24 cellular contexts compared by ENCODE assay signal in the genomic region with DNA sequence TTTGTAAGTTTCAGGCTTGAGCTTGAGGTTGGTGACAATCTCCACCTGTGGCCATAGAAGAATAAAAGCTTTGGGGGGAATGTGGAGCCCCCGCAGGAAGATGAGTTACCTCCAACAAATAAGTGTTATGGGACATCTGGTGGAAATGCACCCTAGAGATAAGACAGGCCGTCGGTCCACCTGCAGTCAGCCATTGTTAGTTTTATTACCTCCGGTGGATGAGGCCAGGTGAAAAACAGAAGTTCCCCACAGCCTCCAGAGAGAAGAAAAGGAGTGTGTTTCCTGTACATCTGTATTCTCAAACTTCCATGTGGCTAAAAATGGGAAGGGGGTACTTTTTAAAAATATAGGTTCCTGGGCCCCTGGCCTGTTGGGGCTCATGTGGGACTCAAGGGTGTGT.
"Had no signal": no experiment of that assay in that cellular context is flagged by ENCODE, and none has a peak within 500 bp of the region (broad histone marks: within the 10 kb centered on the region; RNA-seq: fewer than 3 reads in every experiment).

No MANE protein-coding gene starts in this region.

- H3K9me3 ChIP-seq: colonic mucosa, neutrophil, pancreas, right lobe of liver, testis, upper lobe of left lung had no signal

- H3K27ac ChIP-seq: brain microvascular endothelial cell, colonic mucosa, epithelial cell of prostate, hepatocyte, neutrophil, pancreas, right lobe of liver, testis, upper lobe of left lung had no signal

- H3K36me3 ChIP-seq: brain microvascular endothelial cell, colonic mucosa, neutrophil, pancreas, right lobe of liver, upper lobe of left lung had no signal

- DNase-seq: activated CD4-positive, alpha-beta T cell treated with anti-CD3 and anti-CD28 coated beads, Interleukin-2, amount 50 U/mL, for 1 hour; activated CD8-positive, alpha-beta memory T cell treated with anti-CD3 and anti-CD28 coated beads for 24 hours; activated CD8-positive, alpha-beta memory T cell treated with anti-CD3 and anti-CD28 coated beads, Interleukin-2, amount 50 U/mL, for 48 hours; activated effector memory CD4-positive, alpha-beta T cell treated with Interleukin-2 at 50 U/mL for 16 hours; activated naive CD4-positive, alpha-beta T cell treated with anti-CD3 and anti-CD28 coated beads, Interleukin-2, amount 10 ng/mL, durations not matched to agents 7 days and 5 days; activated naive CD8-positive, alpha-beta T cell treated with anti-CD3 and anti-CD28 coated beads, Interleukin-2, amount 50 U/mL, for 24 hours; activated T-cell treated with anti-CD3 and anti-CD28 coated beads, Interleukin-2, amount 50 U/mL, for 48 hours; anterior cingulate cortex; brain microvascular endothelial cell; colonic mucosa; foreskin fibroblast; left cardiac atrium; pancreas; right lobe of liver; small intestine; stimulated activated CD4-positive, alpha-beta T cell treated with anti-CD3 and anti-CD28 coated beads, Interleukin-15, amount 100 ng/mL, for 24 hours; stimulated activated CD4-positive, alpha-beta T cell treated with anti-CD3 and anti-CD28 coated beads, Interleukin-2, amount 100 ng/mL, for 48 hours; testis had no signal

- H3K27me3 ChIP-seq: brain microvascular endothelial cell, colonic mucosa, hepatocyte, pancreas, right lobe of liver, testis, upper lobe of left lung had no signal

- H3K4me2 ChIP-seq: hepatocyte had no signal

- H3K4me1 ChIP-seq: colonic mucosa, pancreas, right lobe of liver, testis had no signal

- H3K4me3 ChIP-seq: colonic mucosa, hepatocyte, pancreas, right lobe of liver, testis, upper lobe of left lung had no signal

- H3K79me2 ChIP-seq: hepatocyte had no signal

- ATAC-seq: activated CD4-positive, CD25-positive, alpha-beta regulatory T cell treated with anti-CD3 and anti-CD28 coated beads, Interleukin-2, amount 50 U/mL, for 24 hours; activated naive CD8-positive, alpha-beta T cell treated with anti-CD3 and anti-CD28 coated beads, Interleukin-2, amount 50 U/mL, for 24 hours; left cardiac atrium; natural killer cell treated with Interleukin-12 subunit alpha and Interleukin-12 subunit beta and Interleukin-15 and Interleukin-18, amount 100 ng/mL, for 72 hours; pancreas; right lobe of liver had no signal
